In genomic region chr10:119396709-119397071, GRCh38 we compare ENCODE assay signal across 32 cellular contexts.
DNase-seq lines count a peak whose midpoint lies in the region; ATAC-seq and TF ChIP-seq lines count a peak whose summit lies in the region.
"Had no signal": no experiment of that assay in that cellular context is flagged by ENCODE, and none has a peak within 500 bp of the region (broad histone marks: within the 10 kb centered on the region; RNA-seq: fewer than 3 reads in every experiment).

No MANE protein-coding gene starts in this region.

- peak overlapping the region; percentile 67 to 94 (median 85); a peak in 20 of 22 replicates for H3K27ac ChIP-seq in BLaER1 treated with 17β-estradiol and CSF1 and Interleukin-3, amounts not matched to agents 10 nM and 100 nM
- H3K27ac ChIP-seq in neutrophil (peak overlapping the region; percentile 95), SJCRH30 (no peak overlapping the region)
- H3K27ac ChIP-seq in CD4-positive, alpha-beta T cell (ENCODE audit: low read depth, low read length), result no peak overlapping the region
- H3K27ac ChIP-seq: C4-2B, prostate gland had no signal

- TF ChIP-seq CTCF in neutrophil (IDR thresholded peaks at IDR 0.05), result no peak
- TF ChIP-seq CTCF in CD4-positive, alpha-beta T cell (IDR thresholded peaks at IDR 0.05), result no peak

- peak overlapping the region in 6 of 11 experiments; percentile 5 to 75 (median 66); a peak in 6 of 22 replicates for H3K9ac ChIP-seq in BLaER1 treated with 17β-estradiol and CSF1 and Interleukin-3, amounts not matched to agents 10 nM and 100 nM

- H3K9me3 ChIP-seq in BLaER1 treated with 17β-estradiol and CSF1 and Interleukin-3, amounts not matched to agents 10 nM and 100 nM (replicated peaks in 1 of 11), result no peaks in the 10 kb centered on the region
- H3K9me3 ChIP-seq in neutrophil (no peaks in the 10 kb centered on the region), SJCRH30 (replicated peaks) (no peaks in the 10 kb centered on the region)
- no peaks in the 10 kb centered on the region for H3K9me3 ChIP-seq in CD4-positive, alpha-beta T cell (ENCODE audit: control insufficient read depth, low read length)
- H3K9me3 ChIP-seq: gastroesophageal sphincter, prostate gland, sigmoid colon had no signal

- ATAC-seq in CD4-positive, alpha-beta T cell (ENCODE audit: poor library complexity), result no peak
- ATAC-seq: activated naive CD4-positive, alpha-beta T cell treated with anti-CD3 and anti-CD28 coated beads, Interleukin-2, amount 50 U/mL, for 72 hours; gastroesophageal sphincter; GM23338; PC-3 had no signal

- no peak overlapping the region for H3K4me3 Mint-ChIP-seq in IgD-negative memory B cell
- no peak overlapping the region for H3K4me3 Mint-ChIP-seq in dendritic cell treated with granulocyte-macrophage colony-stimulating factor and Interleukin-4, amounts not matched to agents 40 ng/mL and 50 ng/mL, for 4 days
- no peak overlapping the region for H3K4me3 Mint-ChIP-seq in CD4-positive, alpha-beta T cell
- H3K4me3 Mint-ChIP-seq: activated CD4-positive, alpha-beta T cell treated with anti-CD3 and anti-CD28 coated beads, Interleukin-2, amount 10 ng/mL, durations not matched to agents 24 days and 14 days; GM23338; HFFc6; immature natural killer cell; type B pancreatic cell had no signal

- CTCF ChIA-PET in CD4-positive, alpha-beta T cell (lab: Charles Lee), result no interaction called here

- peak overlapping the region in 2 of 3 donors; percentile 85 to 97 for H3K27ac Mint-ChIP-seq in IgD-negative memory B cell
- H3K27ac Mint-ChIP-seq in dendritic cell treated with granulocyte-macrophage colony-stimulating factor and Interleukin-4, amounts not matched to agents 40 ng/mL and 50 ng/mL, for 4 days, result peak overlapping the region; percentile 76
- H3K27ac Mint-ChIP-seq in CD4-positive, alpha-beta T cell, result no peak overlapping the region
- H3K27ac Mint-ChIP-seq: activated CD4-positive, alpha-beta T cell treated with anti-CD3 and anti-CD28 coated beads, Interleukin-2, amount 10 ng/mL, durations not matched to agents 24 days and 14 days; GM23338; HFFc6; type B pancreatic cell had no signal

- H3K27me3 Mint-ChIP-seq in IgD-negative memory B cell, result no peaks in the 10 kb centered on the region
- H3K27me3 Mint-ChIP-seq in dendritic cell treated with granulocyte-macrophage colony-stimulating factor and Interleukin-4, amounts not matched to agents 40 ng/mL and 50 ng/mL, for 4 days, result no peaks in the 10 kb centered on the region
- H3K27me3 Mint-ChIP-seq in CD4-positive, alpha-beta T cell, result no peaks in the 10 kb centered on the region
- H3K27me3 Mint-ChIP-seq: type B pancreatic cell had no signal

- POLR2A ChIA-PET in CD4-positive, alpha-beta T cell (lab: Charles Lee), result no interaction called here

- H4K20me1 ChIP-seq in BLaER1 treated with 17β-estradiol and CSF1 and Interleukin-3, amounts not matched to agents 10 nM and 100 nM, result no peaks in the 10 kb centered on the region

- H3K9me3 Mint-ChIP-seq in IgD-negative memory B cell, result no peaks in the 10 kb centered on the region
- H3K9me3 Mint-ChIP-seq in dendritic cell treated with granulocyte-macrophage colony-stimulating factor and Interleukin-4, amounts not matched to agents 40 ng/mL and 50 ng/mL, for 4 days, result no peaks in the 10 kb centered on the region
- no peaks in the 10 kb centered on the region for H3K9me3 Mint-ChIP-seq in CD4-positive, alpha-beta T cell
- H3K9me3 Mint-ChIP-seq: GM23338, HFFc6, immature natural killer cell, type B pancreatic cell had no signal

- peaks cover 46 to 72% (median 57%) of the 10 kb centered on the region in 10 experiments for H3K4me1 ChIP-seq in BLaER1 treated with 17β-estradiol and CSF1 and Interleukin-3, amounts not matched to agents 10 nM and 100 nM
- peaks cover 38 to 42% of the 10 kb centered on the region in 2 experiments for H3K4me1 ChIP-seq in neutrophil (ENCODE audit: control insufficient read depth in 1 of 2, insufficient read depth in 1 of 2, low read depth in 1 of 2, low read length in 1 of 2)
- peaks cover 10% of the 10 kb centered on the region; the same call in 1 of the 2 replicates for H3K4me1 ChIP-seq in SJCRH30
- H3K4me1 ChIP-seq: prostate gland had no signal

- intact Hi-C loops in dendritic cell treated with granulocyte-macrophage colony-stimulating factor and Interleukin-4, amounts not matched to agents 40 ng/mL and 50 ng/mL, for 4 days (cut with micrococcal nuclease), result no loop called here
- intact Hi-C loops in CD4-positive, alpha-beta T cell (cut with DNase I, micrococcal nuclease), result no loop called here

- H3K36me3 ChIP-seq in BLaER1 treated with 17β-estradiol and CSF1 and Interleukin-3, amounts not matched to agents 10 nM and 100 nM, result no peaks in the 10 kb centered on the region
- no peaks in the 10 kb centered on the region for H3K36me3 ChIP-seq in neutrophil
- no peaks in the 10 kb centered on the region for H3K36me3 ChIP-seq in SJCRH30
- H3K36me3 ChIP-seq: prostate gland had no signal

- no peak overlapping the region for H3K4me3 ChIP-seq in BLaER1 treated with 17β-estradiol and CSF1 and Interleukin-3, amounts not matched to agents 10 nM and 100 nM
- H3K4me3 ChIP-seq in neutrophil (ENCODE audit: low read depth in 1 of 2, low read length in 1 of 2), result no peak overlapping the region
- H3K4me3 ChIP-seq in SJCRH30, result no peak overlapping the region
- H3K4me3 ChIP-seq: gastroesophageal sphincter, GM23338, prostate gland, sigmoid colon had no signal

- H3K27me3 ChIP-seq in BLaER1 treated with 17β-estradiol and CSF1 and Interleukin-3, amounts not matched to agents 10 nM and 100 nM, result no peaks in the 10 kb centered on the region
- H3K27me3 ChIP-seq in neutrophil (no peaks in the 10 kb centered on the region), SJCRH30 (no peaks in the 10 kb centered on the region)
- no peaks in the 10 kb centered on the region for H3K27me3 ChIP-seq in CD4-positive, alpha-beta T cell (ENCODE audit: control insufficient read depth, insufficient read depth, low read length)
- H3K27me3 ChIP-seq: gastroesophageal sphincter, sigmoid colon had no signal

- peaks cover 8% of the 10 kb centered on the region for H3K36me3 Mint-ChIP-seq in IgD-negative memory B cell
- H3K36me3 Mint-ChIP-seq in dendritic cell treated with granulocyte-macrophage colony-stimulating factor and Interleukin-4, amounts not matched to agents 40 ng/mL and 50 ng/mL, for 4 days (ENCODE audit: low read depth), result no peaks in the 10 kb centered on the region
- H3K36me3 Mint-ChIP-seq in CD4-positive, alpha-beta T cell (ENCODE audit: low read depth), result peaks cover 27% of the 10 kb centered on the region
- H3K36me3 Mint-ChIP-seq: activated naive CD4-positive, alpha-beta T cell treated with anti-CD3 and anti-CD28 coated beads, Interleukin-2, amount 50 U/mL, for 72 hours; type B pancreatic cell had no signal

- peak overlapping the region; percentile 52 to 91 (median 79) for H3K4me2 ChIP-seq in BLaER1 treated with 17β-estradiol and CSF1 and Interleukin-3, amounts not matched to agents 10 nM and 100 nM
- H3K4me2 ChIP-seq: GM23338 had no signal

- H3K4me1 Mint-ChIP-seq in IgD-negative memory B cell, result peaks cover 25 to 34% (median 25%) of the 10 kb centered on the region in 3 donors
- peaks cover 70% of the 10 kb centered on the region for H3K4me1 Mint-ChIP-seq in dendritic cell treated with granulocyte-macrophage colony-stimulating factor and Interleukin-4, amounts not matched to agents 40 ng/mL and 50 ng/mL, for 4 days (ENCODE audit: low read depth)
- peaks cover 7% of the 10 kb centered on the region for H3K4me1 Mint-ChIP-seq in CD4-positive, alpha-beta T cell (ENCODE audit: low read depth)
- H3K4me1 Mint-ChIP-seq: GM23338 had no signal

- no peak for DNase-seq in CD4-positive, alpha-beta T cell
- DNase-seq in NCI-H1694 (lab: John Stamatoyannopoulos, UW) (no peak), SW 1271 (lab: John Stamatoyannopoulos, UW) (no peak), SJCRH30 (no peak)
- DNase-seq: activated CD4-positive, alpha-beta T cell treated with anti-CD3 and anti-CD28 coated beads, Interleukin-2, amount 10 ng/mL, durations not matched to agents 24 days and 14 days; activated CD8-positive, alpha-beta memory T cell treated with anti-CD3 and anti-CD28 coated beads for 24 hours; activated effector memory CD4-positive, alpha-beta T cell treated with Interleukin-2 at 50 U/mL for 16 hours; activated T-cell treated with anti-CD3 and anti-CD28 coated beads for 4 hours; amygdala; Calu3; HFFc6; immature natural killer cell; IMR-90; left colon; mesendoderm; NCI-H187; NCI-H2171 treated with DMSO at 0.1 percent for 48 hours; PC-3; sigmoid colon; stimulated activated CD4-positive, alpha-beta T cell treated with anti-CD3 and anti-CD28 coated beads, Interleukin-4, amount 100 ng/mL, for 24 hours; substantia nigra; T-helper 9 cell had no signal

Comparison
In these comparisons a context has a peak if more than half of its experiments do, and no peak if none do; other contexts are left out.
1. H3K27ac ChIP-seq: peak in BLaER1 treated with 17β-estradiol and CSF1 and Interleukin-3, amounts not matched to agents 10 nM and 100 nM (11 of 11) and neutrophil (single experiment); none in CD4-positive, alpha-beta T cell (single experiment) and SJCRH30 (single experiment).